In the genomic region with DNA sequence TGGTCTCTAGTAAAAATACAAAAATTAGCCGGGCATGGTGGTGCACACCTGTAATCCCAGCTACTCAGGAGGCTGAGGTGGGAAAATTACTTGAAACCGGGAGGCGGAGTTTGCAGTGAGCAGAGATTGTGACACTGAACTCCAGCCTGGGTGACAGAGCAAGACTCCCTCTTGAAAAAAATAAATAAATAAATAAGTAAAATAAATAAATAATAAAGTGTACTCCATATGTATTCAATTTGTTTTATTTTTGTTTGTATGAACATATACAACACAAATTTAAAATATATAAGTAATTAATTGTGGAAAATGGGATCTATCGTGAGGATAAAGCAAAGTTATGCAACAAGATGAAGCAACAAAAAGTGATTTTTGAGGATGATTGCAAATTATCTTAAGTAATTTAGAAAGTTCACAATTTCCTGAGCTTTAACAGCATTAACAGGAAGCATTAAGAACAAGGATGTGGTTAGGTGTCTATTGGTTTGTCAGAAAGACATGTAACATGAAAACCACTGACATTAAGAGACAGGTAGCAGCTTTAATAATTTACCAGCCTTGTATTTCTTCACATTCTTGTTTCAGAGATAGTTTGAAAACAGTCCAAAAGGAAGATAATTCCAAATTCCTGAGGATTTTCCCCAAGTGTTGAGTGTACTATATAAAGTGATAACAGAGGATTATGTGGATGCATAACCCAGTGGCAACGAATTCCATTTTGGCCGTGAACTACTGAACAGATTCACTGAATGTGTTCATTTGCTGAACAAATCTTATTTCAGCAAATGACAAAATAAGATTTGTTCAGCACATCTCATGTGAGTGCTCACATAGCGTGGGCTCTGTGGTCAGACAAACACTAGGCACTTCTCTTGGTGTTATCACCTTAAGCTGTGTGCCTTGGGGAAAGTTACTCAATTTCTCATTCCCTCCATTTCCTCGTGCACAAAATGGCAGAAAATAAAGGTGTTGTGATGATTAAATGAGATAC, we compare ENCODE assay signal across 11 cellular contexts.
DNase-seq lines count a peak whose midpoint lies in the region; ATAC-seq and TF ChIP-seq lines count a peak whose summit lies in the region.
"Had no signal": no experiment of that assay in that cellular context is flagged by ENCODE, and none has a peak within 500 bp of the region (broad histone marks: within the 10 kb centered on the region; RNA-seq: fewer than 3 reads in every experiment).

No MANE protein-coding gene starts in this region.

- H3K9me3 ChIP-seq in CD4-positive, CD25-positive, alpha-beta regulatory T cell (ENCODE audit: control insufficient read depth in 2 of 2, low read length in 2 of 2), result peaks cover 25 to 42% of the 10 kb centered on the region in 2 experiments
- peaks cover 32% of the 10 kb centered on the region for H3K9me3 ChIP-seq in effector memory CD4-positive, alpha-beta T cell (ENCODE audit: control insufficient read depth, low read length)
- H3K9me3 ChIP-seq: right atrium auricular region had no signal

- CTCF ChIA-PET in HEK293T (lab: Yijun Ruan, JAX), result interaction anchor here (0.6 kb wide), 1 partner anchor 782 kb away, joined by 3 read pairs; no protein-coding TSS in a partner anchor

- peak overlapping the region; percentile 84 to 93 (median 92) for H3K27ac Mint-ChIP-seq in CD4-positive, CD25-positive, alpha-beta regulatory T cell

- peak overlapping the region; percentile 73 for H3K27ac ChIP-seq in CD4-positive, CD25-positive, alpha-beta regulatory T cell (ENCODE audit: insufficient read depth, low read length, poor library complexity, severe bottlenecking)
- peak overlapping the region; percentile 41 for H3K27ac ChIP-seq in effector memory CD4-positive, alpha-beta T cell (ENCODE audit: insufficient read depth, low read length, poor library complexity, severe bottlenecking)
- H3K27ac ChIP-seq: right atrium auricular region had no signal

- POLR2A ChIA-PET in HEK293T (lab: Yijun Ruan, JAX), result no interaction called here

- peaks cover 40% of the 10 kb centered on the region for H3K4me1 ChIP-seq in CD4-positive, CD25-positive, alpha-beta regulatory T cell (ENCODE audit: control insufficient read depth, insufficient read depth, low read length, poor library complexity, severe bottlenecking)
- peaks cover 10% of the 10 kb centered on the region for H3K4me1 ChIP-seq in effector memory CD4-positive, alpha-beta T cell (ENCODE audit: control insufficient read depth, insufficient read depth, low read length, poor library complexity, severe bottlenecking)
- H3K4me1 ChIP-seq: right atrium auricular region had no signal

- H3K4me3 Mint-ChIP-seq in CD4-positive, CD25-positive, alpha-beta regulatory T cell, result peak overlapping the region; percentile 29 to 80 (median 66)

- peak overlapping the region; percentile 75 for H3K4me3 ChIP-seq in CD4-positive, CD25-positive, alpha-beta regulatory T cell (ENCODE audit: low read depth, low read length)
- no peak overlapping the region for H3K4me3 ChIP-seq in effector memory CD4-positive, alpha-beta T cell (ENCODE audit: insufficient read depth, low read depth, low read length, poor library complexity, severe bottlenecking)
- H3K4me3 ChIP-seq: right atrium auricular region had no signal

- no peaks in the 10 kb centered on the region for H3K36me3 ChIP-seq in CD4-positive, CD25-positive, alpha-beta regulatory T cell (ENCODE audit: control insufficient read depth, insufficient read depth, low read length)
- H3K36me3 ChIP-seq in effector memory CD4-positive, alpha-beta T cell (ENCODE audit: control insufficient read depth, insufficient read depth, low read length), result no peaks in the 10 kb centered on the region
- H3K36me3 ChIP-seq: right atrium auricular region had no signal

- peaks cover 20 to 79% (median 47%) of the 10 kb centered on the region in 4 donors for H3K4me1 Mint-ChIP-seq in CD4-positive, CD25-positive, alpha-beta regulatory T cell

- H3K36me3 Mint-ChIP-seq in CD4-positive, CD25-positive, alpha-beta regulatory T cell, result peaks cover 15% of the 10 kb centered on the region

- ATAC-seq in CD4-positive, CD25-positive, alpha-beta regulatory T cell (ENCODE audit: low read depth in 2 of 2), result peak; percentile 94 to 97
- ATAC-seq in GM19438 (IDR thresholded peaks at IDR 0.05; ENCODE audit: low read depth, unreplicated experiment), result peak; percentile 48

- H3K27me3 Mint-ChIP-seq in CD4-positive, CD25-positive, alpha-beta regulatory T cell, result no peaks in the 10 kb centered on the region

- H3K27me3 ChIP-seq in CD4-positive, CD25-positive, alpha-beta regulatory T cell (ENCODE audit: control insufficient read depth, insufficient read depth, low read length), result no peaks in the 10 kb centered on the region
- H3K27me3 ChIP-seq in effector memory CD4-positive, alpha-beta T cell (replicated peaks; ENCODE audit: control insufficient read depth, insufficient read depth, low read length, poor library complexity, severe bottlenecking), result no peaks in the 10 kb centered on the region
- H3K27me3 ChIP-seq: right atrium auricular region had no signal

- peak in 2 of 3 donors; percentile 78 to 83 for DNase-seq in CD4-positive, CD25-positive, alpha-beta regulatory T cell
- DNase-seq in MV-4-11 (lab: John Stamatoyannopoulos, UW) (peak; percentile 79), GOT3 (lab: John Stamatoyannopoulos, UW) (no peak), NCI-H446 treated with DMSO at 0.1 percent for 48 hours (lab: John Stamatoyannopoulos, UW) (no peak), HEK293T (ENCODE audit: extremely low spot score) (no peak)
- DNase-seq in effector memory CD4-positive, alpha-beta T cell, result no peak
- DNase-seq in activated effector memory CD4-positive, alpha-beta T cell treated with Interleukin-2 at 50 U/mL for 16 hours, result no peak
- DNase-seq: kidney, OCI-M1 had no signal

- H3K9me3 Mint-ChIP-seq in CD4-positive, CD25-positive, alpha-beta regulatory T cell, result peaks cover under 1 to 59% (median 21%) of the 10 kb centered on the region in 7 donors

TF ChIP-seq in HEK293T, 16 proteins besides CTCF, POLR2A, EP300 and RAD21:
- TF ChIP-seq ELF4 (IDR thresholded peaks at IDR 0.05), result no peak
- TF ChIP-seq HDGF (IDR thresholded peaks at IDR 0.05; ENCODE audit: borderline replicate concordance), result no peak
- no peak for TF ChIP-seq SUZ12 (IDR thresholded peaks at IDR 0.05)
- no peak for TF ChIP-seq ZNF384 (IDR thresholded peaks at IDR 0.05)
- TF ChIP-seq FOXK2 (IDR thresholded peaks at IDR 0.05), result no peak
- TF ChIP-seq CTBP1 (IDR thresholded peaks at IDR 0.05; ENCODE audit: borderline replicate concordance), result no peak
- TF ChIP-seq, protein P1, sequence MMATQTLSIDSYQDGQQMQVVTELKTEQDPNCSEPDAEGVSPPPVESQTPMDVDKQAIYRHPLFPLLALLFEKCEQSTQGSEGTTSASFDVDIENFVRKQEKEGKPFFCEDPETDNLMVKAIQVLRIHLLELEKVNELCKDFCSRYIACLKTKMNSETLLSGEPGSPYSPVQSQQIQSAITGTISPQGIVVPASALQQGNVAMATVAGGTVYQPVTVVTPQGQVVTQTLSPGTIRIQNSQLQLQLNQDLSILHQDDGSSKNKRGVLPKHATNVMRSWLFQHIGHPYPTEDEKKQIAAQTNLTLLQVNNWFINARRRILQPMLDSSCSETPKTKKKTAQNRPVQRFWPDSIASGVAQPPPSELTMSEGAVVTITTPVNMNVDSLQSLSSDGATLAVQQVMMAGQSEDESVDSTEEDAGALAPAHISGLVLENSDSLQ (IDR thresholded peaks at IDR 0.05), result no peak
- no peak for TF ChIP-seq L3MBTL2 (conservative IDR thresholded peaks at IDR 0.05)
- TF ChIP-seq SP1 (IDR thresholded peaks at IDR 0.05), result no peak
- no peak for TF ChIP-seq LEF1 (IDR thresholded peaks at IDR 0.05; ENCODE audit: borderline replicate concordance)
- no peak for TF ChIP-seq FOXA1 (IDR thresholded peaks at IDR 0.05)
- no peak for TF ChIP-seq ARNT (IDR thresholded peaks at IDR 0.05)
- TF ChIP-seq TARDBP (IDR thresholded peaks at IDR 0.05), result no peak
- no peak for TF ChIP-seq BHLHE40 (IDR thresholded peaks at IDR 0.05; ENCODE audit: borderline replicate concordance)
- TF ChIP-seq FOXM1 (IDR thresholded peaks at IDR 0.05; ENCODE audit: borderline replicate concordance), result no peak
- no peak for TF ChIP-seq NFRKB (IDR thresholded peaks at IDR 0.05)

Comparison
In these comparisons a context has a peak if more than half of its experiments do, and no peak if none do; other contexts are left out.
1. DNase-seq: peak in CD4-positive, CD25-positive, alpha-beta regulatory T cell (2 of 3) and MV-4-11 (single experiment); none in effector memory CD4-positive, alpha-beta T cell (0 of 3), GOT3 (single experiment), activated effector memory CD4-positive, alpha-beta T cell treated with Interleukin-2 at 50 U/mL for 16 hours (single experiment), NCI-H446 treated with DMSO at 0.1 percent for 48 hours (single experiment) and HEK293T (single experiment).